In the genomic region with DNA sequence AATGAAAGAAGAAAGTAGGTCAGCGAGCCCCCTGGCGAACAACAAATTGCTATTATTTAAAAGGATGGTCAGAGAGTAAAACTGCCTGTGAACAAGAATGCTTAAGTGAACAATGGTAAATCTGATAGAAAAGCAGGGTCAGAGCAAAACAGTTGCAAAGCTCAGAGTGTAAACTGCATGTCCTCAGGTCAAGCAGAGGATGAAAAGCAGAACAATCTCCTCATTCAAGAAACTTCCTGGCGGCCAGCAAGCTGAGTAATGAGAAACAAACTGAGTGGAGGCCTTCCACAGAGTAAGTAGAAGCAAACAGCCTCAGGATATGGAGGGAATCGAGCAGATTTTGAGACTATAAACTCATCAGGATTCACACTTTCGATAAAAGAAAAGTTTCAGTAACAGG, we compare ENCODE assay signal across 24 cellular contexts.
A peak's percentile ranks its signal among the peaks of the same experiment; 100 is the strongest.
DNase-seq lines count a peak whose midpoint lies in the region; ATAC-seq, FAIRE-seq and TF ChIP-seq lines count a peak whose summit lies in the region.
"Had no signal": no experiment of that assay in that cellular context is flagged by ENCODE, and none has a peak within 500 bp of the region (broad histone marks: within the 10 kb centered on the region; RNA-seq: fewer than 3 reads in every experiment).

No MANE protein-coding gene starts in this region.

- peaks cover 5% of the 10 kb centered on the region; the same call in 1 of the 2 replicates for H3K4me1 ChIP-seq in GM23338 (ENCODE audit: insufficient read depth)
- no peaks in the 10 kb centered on the region for H3K4me1 ChIP-seq in trophoblast cell (ENCODE audit: control insufficient read depth in 1 of 2, insufficient read depth in 2 of 2, low read length in 2 of 2)
- H3K4me1 ChIP-seq: heart left ventricle, thyroid gland had no signal

- H3K14ac ChIP-seq in trophoblast cell (ENCODE audit: low read length) = no peak overlapping the region

- no peaks in the 10 kb centered on the region for H4K20me1 ChIP-seq in GM23338 (replicated peaks; ENCODE audit: insufficient read depth)

- no peak overlapping the region for H3K9ac ChIP-seq in trophoblast cell (ENCODE audit: low read length)

- no peak for TF ChIP-seq POLR2A in GM12892 (IDR thresholded peaks at IDR 0.05; ENCODE audit: low read depth, low read length)

- H4K8ac ChIP-seq in trophoblast cell (ENCODE audit: low read depth, low read length) = no peak overlapping the region

- POLR2A ChIA-PET in WTC11 (lab: Charles Lee) = no interaction called here

- H3K27me3 ChIP-seq in GM23338 (ENCODE audit: insufficient read depth) (no peaks in the 10 kb centered on the region), trophoblast cell (ENCODE audit: insufficient read depth, low read length) (no peaks in the 10 kb centered on the region)
- H3K27me3 ChIP-seq: cardiac muscle cell, heart left ventricle, thyroid gland had no signal

- no peak overlapping the region for H4K12ac ChIP-seq in trophoblast cell (ENCODE audit: low read depth, low read length)

- ATAC-seq in GM23338 (no peak), WTC11 (peak; percentile 38; the same call in 1 of the 2 replicates)
- ATAC-seq in natural killer cell treated with Interleukin-12 subunit alpha and Interleukin-12 subunit beta and Interleukin-15 and Interleukin-18, amount 100 ng/mL, for 72 hours = no peak
- ATAC-seq: activated CD4-positive, CD25-positive, alpha-beta regulatory T cell treated with anti-CD3 and anti-CD28 coated beads, Interleukin-2, amount 50 U/mL, for 24 hours; activated CD8-positive, alpha-beta T cell treated with anti-CD3 and anti-CD28 coated beads, Interleukin-2, amount 10 ng/mL, durations not matched to agents 7 days and 5 days; esophagus mucosa; GM12878; heart left ventricle had no signal

- no peak overlapping the region for H2AK5ac ChIP-seq in trophoblast cell (ENCODE audit: low read length)

- no peak overlapping the region for H2BK5ac ChIP-seq in trophoblast cell (ENCODE audit: low read depth, low read length, poor library complexity)

- H3K9me2 ChIP-seq in GM23338 (ENCODE audit: insufficient read depth) = no peaks in the 10 kb centered on the region

- H3K9me3 ChIP-seq in trophoblast cell (ENCODE audit: insufficient read depth, low read depth, low read length) = no peaks in the 10 kb centered on the region
- H3K9me3 ChIP-seq: HAP-1, heart left ventricle, thyroid gland had no signal

- H3K18ac ChIP-seq in trophoblast cell (ENCODE audit: low read length) = no peak overlapping the region

- H2BK12ac ChIP-seq in trophoblast cell (ENCODE audit: low read length) = no peak overlapping the region

- H2AFZ ChIP-seq in GM23338 (no peak overlapping the region), trophoblast cell (ENCODE audit: insufficient read depth, low read length, poor library complexity) (no peak overlapping the region)

- no peak overlapping the region for H4K91ac ChIP-seq in trophoblast cell (ENCODE audit: low read depth, low read length)

- DNase-seq in GM23338 (ENCODE audit: low spot score) (peak; percentile 7), WTC11 (ENCODE audit: low spot score) (no peak), foreskin fibroblast (peak; percentile 4 to 37), trophoblast cell (no peak), germinal center (ENCODE audit: low spot score) (no peak), GM12892 (ENCODE audit: insufficient read length) (no peak), NCI-H1105 (lab: John Stamatoyannopoulos, UW) (no peak)
- no peak for DNase-seq in natural killer cell treated with Interleukin-12 subunit alpha and Interleukin-12 subunit beta and Interleukin-15 and Interleukin-18, amount 100 ng/mL, for 72 hours (ENCODE audit: low spot score)
- DNase-seq: activated CD8-positive, alpha-beta T cell treated with anti-CD3 and anti-CD28 coated beads, Interleukin-2, amount 10 ng/mL, durations not matched to agents 7 days and 5 days; activated naive CD4-positive, alpha-beta T cell; activated T-cell treated with anti-CD3 and anti-CD28 coated beads, Interleukin-2, amount 50 U/mL, for 1 hour; CD4-positive, CD25-positive, alpha-beta regulatory T cell; heart left ventricle; KG1; NCI-H2081; NCI-H510A; stimulated activated naive CD4-positive, alpha-beta T cell; thyroid gland had no signal

- WGBS in trophoblast cell (ENCODE audit: extremely low coverage, insufficient coverage, insufficient read length) = no CpG with 5 or more reads among the region's 5 CpGs

- no peaks in the 10 kb centered on the region for H3F3A ChIP-seq in GM23338 (replicated peaks; ENCODE audit: low read depth)

- H3K79me1 ChIP-seq in trophoblast cell (ENCODE audit: low read length) = no peaks in the 10 kb centered on the region

- H3K4me2 ChIP-seq in GM23338 (no peak overlapping the region), trophoblast cell (ENCODE audit: low read length) (no peak overlapping the region)

- H3K36me3 ChIP-seq in GM23338 (ENCODE audit: insufficient read depth) = no peaks in the 10 kb centered on the region
- no peaks in the 10 kb centered on the region for H3K36me3 ChIP-seq in trophoblast cell (ENCODE audit: control insufficient read depth in 1 of 2, insufficient read depth in 2 of 2, low read length in 2 of 2)
- H3K36me3 ChIP-seq: cardiac muscle cell, HAP-1, heart left ventricle, thyroid gland had no signal

- FAIRE-seq in GM12892 (lab: Jason Lieb, UNC) = no peak
- FAIRE-seq: GM12878 had no signal

- no peak overlapping the region for H3K23ac ChIP-seq in trophoblast cell (ENCODE audit: low read length)

- no peak overlapping the region for H3K27ac Mint-ChIP-seq in GM23338
- H3K27ac Mint-ChIP-seq in WTC11 = peak overlapping the region; percentile 57
- no peak overlapping the region for H3K27ac Mint-ChIP-seq in natural killer cell treated with Interleukin-12 subunit alpha and Interleukin-12 subunit beta and Interleukin-15 and Interleukin-18, amount 100 ng/mL, for 72 hours
- H3K27ac Mint-ChIP-seq: activated CD8-positive, alpha-beta T cell treated with anti-CD3 and anti-CD28 coated beads, Interleukin-2, amount 10 ng/mL, durations not matched to agents 7 days and 5 days; CD4-positive, CD25-positive, alpha-beta regulatory T cell had no signal

- no peak overlapping the region for H3K27ac ChIP-seq in GM23338 (ENCODE audit: low read depth)
- peak overlapping the region; percentile 59 for H3K27ac ChIP-seq in trophoblast cell (ENCODE audit: low read depth, low read length)
- H3K27ac ChIP-seq: cardiac muscle cell, heart left ventricle, RWPE1, thyroid gland had no signal

- H3K9me3 Mint-ChIP-seq in GM23338 (no peaks in the 10 kb centered on the region), WTC11 (peaks cover 4% of the 10 kb centered on the region; the same call in 1 of the 2 replicates)
- H3K9me3 Mint-ChIP-seq in natural killer cell treated with Interleukin-12 subunit alpha and Interleukin-12 subunit beta and Interleukin-15 and Interleukin-18, amount 100 ng/mL, for 72 hours = no peaks in the 10 kb centered on the region

- H3K4ac ChIP-seq in trophoblast cell (ENCODE audit: low read depth, low read length) = no peak overlapping the region

- H3K36me3 Mint-ChIP-seq in GM23338 (ENCODE audit: low read depth) (no peaks in the 10 kb centered on the region), WTC11 (0 out of 2 replicates have a peak, but pooled peaks cover 3% of the 10 kb centered on the region)
- no peaks in the 10 kb centered on the region for H3K36me3 Mint-ChIP-seq in natural killer cell treated with Interleukin-12 subunit alpha and Interleukin-12 subunit beta and Interleukin-15 and Interleukin-18, amount 100 ng/mL, for 72 hours
- H3K36me3 Mint-ChIP-seq: CD4-positive, CD25-positive, alpha-beta regulatory T cell had no signal

- no peak for TF ChIP-seq CTCF in GM23338 (conservative IDR thresholded peaks at IDR 0.05; ENCODE audit: low read depth in 2 of 2)
- TF ChIP-seq CTCF in WTC11 (IDR thresholded peaks at IDR 0.05) = no peak
- no peak for TF ChIP-seq CTCF in foreskin fibroblast (IDR thresholded peaks at IDR 0.05; ENCODE audit: low read depth, low read length)

- H3K79me2 ChIP-seq in GM23338 (replicated peaks; ENCODE audit: insufficient read depth) (no peaks in the 10 kb centered on the region), trophoblast cell (ENCODE audit: control insufficient read depth, insufficient read depth, low read length, poor library complexity) (no peaks in the 10 kb centered on the region)

- no peak overlapping the region for H3K4me3 Mint-ChIP-seq in GM23338
- no peak overlapping the region for H3K4me3 Mint-ChIP-seq in WTC11
- no peak overlapping the region for H3K4me3 Mint-ChIP-seq in natural killer cell treated with Interleukin-12 subunit alpha and Interleukin-12 subunit beta and Interleukin-15 and Interleukin-18, amount 100 ng/mL, for 72 hours
- H3K4me3 Mint-ChIP-seq: activated CD8-positive, alpha-beta T cell treated with anti-CD3 and anti-CD28 coated beads, Interleukin-2, amount 10 ng/mL, durations not matched to agents 7 days and 5 days; CD4-positive, CD25-positive, alpha-beta regulatory T cell had no signal

- CTCF ChIA-PET in WTC11 (lab: Charles Lee) = no interaction called here

- no peak overlapping the region for H3K4me3 ChIP-seq in GM23338
- no peak overlapping the region for H3K4me3 ChIP-seq in foreskin fibroblast (ENCODE audit: low read depth in 1 of 2, low read length in 2 of 2)
- H3K4me3 ChIP-seq in trophoblast cell (ENCODE audit: low read depth, low read length) = no peak overlapping the region
- H3K4me3 ChIP-seq: cardiac muscle cell, GM12878, HAP-1, heart left ventricle, thyroid gland had no signal

- H3K4me1 Mint-ChIP-seq in GM23338 (peaks cover 8% of the 10 kb centered on the region; the same call in 2 of the 3 replicates), WTC11 (peaks cover 19% of the 10 kb centered on the region)
- no peaks in the 10 kb centered on the region for H3K4me1 Mint-ChIP-seq in natural killer cell treated with Interleukin-12 subunit alpha and Interleukin-12 subunit beta and Interleukin-15 and Interleukin-18, amount 100 ng/mL, for 72 hours (ENCODE audit: low read depth in 2 of 2)
- H3K4me1 Mint-ChIP-seq: CD4-positive, CD25-positive, alpha-beta regulatory T cell had no signal

- no peak overlapping the region for H2BK120ac ChIP-seq in trophoblast cell (ENCODE audit: insufficient read depth, low read length, poor library complexity)

- no peaks in the 10 kb centered on the region for H3K27me3 Mint-ChIP-seq in GM23338 (ENCODE audit: insufficient read depth, low read depth, poor library complexity)
- H3K27me3 Mint-ChIP-seq in WTC11 (ENCODE audit: low read depth) = no peaks in the 10 kb centered on the region
- H3K27me3 Mint-ChIP-seq in natural killer cell treated with Interleukin-12 subunit alpha and Interleukin-12 subunit beta and Interleukin-15 and Interleukin-18, amount 100 ng/mL, for 72 hours = no peaks in the 10 kb centered on the region

TF ChIP-seq in GM23338, 12 proteins besides CTCF, POLR2A, EP300 and RAD21 (continues in another document):
- TF ChIP-seq CREB1 (CRISPR knock-in tag; IDR thresholded peaks at IDR 0.05; ENCODE audit: low read depth) = no peak

TF ChIP-seq in WTC11, 78 proteins besides CTCF, POLR2A, EP300 and RAD21:
- TF ChIP-seq ZNF232 (CRISPR knock-in tag; IDR thresholded peaks at IDR 0.05) = no peak
- TF ChIP-seq SP1 (CRISPR knock-in tag; conservative IDR thresholded peaks at IDR 0.05) = no peak

Comparison
In these comparisons a context has a peak if more than half of its experiments do, and no peak if none do; other contexts are left out.
1. DNase-seq: peak in GM23338 (single experiment) and foreskin fibroblast (2 of 2); none in WTC11 (single experiment), trophoblast cell (0 of 2), natural killer cell treated with Interleukin-12 subunit alpha and Interleukin-12 subunit beta and Interleukin-15 and Interleukin-18, amount 100 ng/mL, for 72 hours (single experiment), germinal center (single experiment), GM12892 (single experiment) and NCI-H1105 (single experiment).